In the genomic region with DNA sequence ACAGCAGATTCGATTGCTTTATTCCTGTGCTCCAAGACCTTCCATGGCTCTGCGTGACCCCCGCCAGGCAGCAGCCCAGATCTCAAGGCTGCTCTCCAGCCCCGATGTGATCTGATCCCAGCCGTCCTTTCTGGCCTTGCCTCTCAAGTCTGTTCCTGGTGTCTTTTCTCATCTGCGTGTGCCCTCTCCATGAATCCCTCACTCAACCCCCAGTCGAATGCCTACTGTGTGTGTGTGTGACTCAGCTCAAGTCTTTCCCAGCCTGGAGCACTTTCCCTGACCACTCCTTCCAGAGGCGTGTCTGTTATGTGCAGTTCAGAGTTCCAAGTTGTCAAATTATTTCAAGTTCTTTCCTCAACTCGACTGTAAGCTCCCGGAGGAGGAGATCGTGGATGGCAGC, we compare ENCODE assay signal across 22 cellular contexts.
DNase-seq lines count a peak whose midpoint lies in the region; ATAC-seq and TF ChIP-seq lines count a peak whose summit lies in the region.
"Had no signal": no experiment of that assay in that cellular context is flagged by ENCODE, and none has a peak within 500 bp of the region (broad histone marks: within the 10 kb centered on the region; RNA-seq: fewer than 3 reads in every experiment).

No MANE protein-coding gene starts in this region.

- H3K4me3 ChIP-seq in MG63 (no peak overlapping the region), choroid plexus epithelial cell (ENCODE audit: low read depth, low read length) (no peak overlapping the region), mucosa of descending colon (no peak overlapping the region)
- H3K4me3 ChIP-seq: psoas muscle, uterus had no signal

- TF ChIP-seq CTCF in Calu3 (IDR thresholded peaks at IDR 0.05; ENCODE audit: unreplicated experiment) (no peak), choroid plexus epithelial cell (conservative IDR thresholded peaks at IDR 0.05; ENCODE audit: low read depth, low read length) (no peak), mucosa of descending colon (IDR thresholded peaks at IDR 0.05) (no peak)

- no peak overlapping the region for H3K27ac Mint-ChIP-seq in Calu3 (ENCODE audit: unreplicated experiment)
- H3K27ac Mint-ChIP-seq: mesothelial cell of epicardium had no signal

- H3K4me3 Mint-ChIP-seq in Calu3 (ENCODE audit: low read depth, unreplicated experiment): no peak overlapping the region
- H3K4me3 Mint-ChIP-seq: mesothelial cell of epicardium had no signal

- no peaks in the 10 kb centered on the region for H3K9me3 Mint-ChIP-seq in Calu3 (ENCODE audit: low read depth, unreplicated experiment)
- H3K9me3 Mint-ChIP-seq: mesothelial cell of epicardium had no signal

- peaks cover 11% of the 10 kb centered on the region for H3K4me1 Mint-ChIP-seq in Calu3 (ENCODE audit: low read depth, unreplicated experiment)
- H3K4me1 Mint-ChIP-seq: mesothelial cell of epicardium had no signal

- DNase-seq in Calu3 (peak; percentile 63), MG63 (peak; percentile 59), choroid plexus epithelial cell (ENCODE audit: low read depth) (peak; percentile 5), mucosa of descending colon (no peak), NCI-H2029 (lab: John Stamatoyannopoulos, UW) (no peak), GF-D8 (lab: John Stamatoyannopoulos, UW) (no peak), left lobe of liver (ENCODE audit: low spot score) (no peak)
- DNase-seq: ACHN; activated CD4-positive, alpha-beta T cell treated with anti-CD3 and anti-CD28 coated beads, Interleukin-2, amount 50 U/mL, for 48 hours; activated naive CD4-positive, alpha-beta T cell; DMS53; foreskin fibroblast; Kasumi-1; NCI-H1105; NCI-H2107; NCI-H526; psoas muscle; SIG-M5; uterus; WERI-Rb-1 had no signal

- intact Hi-C loops in Calu3 (cut with micrococcal nuclease; ENCODE audit: unreplicated experiment): no loop called here
- intact Hi-C loops in mucosa of descending colon (cut with DNase I, micrococcal nuclease): no loop called here

- H3K27me3 Mint-ChIP-seq in Calu3 (ENCODE audit: unreplicated experiment): peaks cover 72% of the 10 kb centered on the region

- no TSS peak for BruUV-seq in Calu3 (replicated peaks; lab: Mats Ljungman, UMichigan)

- H3K27me3 ChIP-seq in MG63: no peaks in the 10 kb centered on the region
- H3K27me3 ChIP-seq: uterus had no signal

- CTCF ChIA-PET in Calu3 (lab: Charles Lee): interaction anchor here (0.5 to 1.9 kb wide), 9 partner anchors 9 to 200 kb away, joined by 3 to 9 read pairs (median 3); no protein-coding TSS in a partner anchor

- H3K36me3 Mint-ChIP-seq in Calu3 (ENCODE audit: insufficient read depth, unreplicated experiment): no peaks in the 10 kb centered on the region
- H3K36me3 Mint-ChIP-seq: mesothelial cell of epicardium had no signal

- H3K36me3 ChIP-seq in MG63 (no peaks in the 10 kb centered on the region), mucosa of descending colon (ENCODE audit: low read depth) (no peaks in the 10 kb centered on the region)
- H3K36me3 ChIP-seq: uterus, WERI-Rb-1 had no signal

- ATAC-seq in mucosa of descending colon (peak; percentile 87), left lobe of liver (no peak), GM18870 (IDR thresholded peaks at IDR 0.05; ENCODE audit: unreplicated experiment) (no peak)
- ATAC-seq: psoas muscle had no signal

- H3K9me3 ChIP-seq in MG63 (no peaks in the 10 kb centered on the region), mucosa of descending colon (no peaks in the 10 kb centered on the region)
- H3K9me3 ChIP-seq: psoas muscle, uterus had no signal

- no peaks in the 10 kb centered on the region for H3K4me1 ChIP-seq in mucosa of descending colon (ENCODE audit: low read depth)
- H3K4me1 ChIP-seq: psoas muscle, uterus had no signal

Comparison
In these comparisons a context has a peak if more than half of its experiments do, and no peak if none do; other contexts are left out.
1. DNase-seq: peak in Calu3 (single experiment), MG63 (single experiment) and choroid plexus epithelial cell (single experiment); none in mucosa of descending colon (0 of 3), NCI-H2029 (single experiment), GF-D8 (single experiment) and left lobe of liver (single experiment).